Comparison of ENCODE assay signal across 8 cellular contexts in genomic region chr17:45371414-45372324, GRCh38. TPM values are rescaled to one million over a fixed set of nuclear protein-coding genes. Genes with fewer than 3 reads are reported as not detected.
A peak's percentile ranks its signal among the peaks of the same experiment; 100 is the strongest.
DNase-seq lines count a peak whose midpoint lies in the region; ATAC-seq and TF ChIP-seq lines count a peak whose summit lies in the region.

No MANE protein-coding gene starts in this region.

- H3K36me3 Mint-ChIP-seq in CD8-positive, alpha-beta memory T cell, result no peaks in the 10 kb centered on the region

- H3K4me3 Mint-ChIP-seq in CD8-positive, alpha-beta memory T cell, result peak overlapping the region in 5 of 7 donors; percentile 15 to 71 (median 42)

- CTCF ChIA-PET in CD8-positive, alpha-beta memory T cell (lab: Charles Lee), result interaction anchor here (1.0 to 4.3 kb wide), 4 partner anchors 80 to 236 kb away, joined by 3 to 12 read pairs (median 5); partner anchors contain the start of gene ACBD4
- CTCF ChIA-PET in GM10248 (lab: Yijun Ruan, JAX), result interaction anchor here (1.0 to 6.6 kb wide), 4 partner anchors 14 to 95 kb away, joined by 3 to 63 read pairs (median 18); no protein-coding TSS in a partner anchor

- H3K27me3 Mint-ChIP-seq in CD8-positive, alpha-beta memory T cell, result peaks cover 8 to 24% of the 10 kb centered on the region in 2 donors

- POLR2A ChIA-PET in CD8-positive, alpha-beta memory T cell (lab: Charles Lee), result interaction anchor here (0.5 to 0.7 kb wide), 2 partner anchors 36 to 673 kb away, joined by 3 to 4 read pairs; no protein-coding TSS in a partner anchor
- POLR2A ChIA-PET in GM10248 (lab: Yijun Ruan, JAX), result no interaction called here

- intact Hi-C loops in left ventricle myocardium inferior (cut with micrococcal nuclease), result no loop called here
- intact Hi-C loops in posterior vena cava (cut with DNase I), result loop anchor here in 1 of 2 donors (10.0 kb wide), 1 partner anchor 47 kb away; no protein-coding TSS in a partner anchor

- no peaks in the 10 kb centered on the region for H3K4me1 ChIP-seq in CD8-positive, alpha-beta memory T cell (ENCODE audit: insufficient read depth, low read length)
- peaks cover 45% of the 10 kb centered on the region for H3K4me1 ChIP-seq in left ventricle myocardium inferior

- no peaks in the 10 kb centered on the region for H3K36me3 ChIP-seq in CD8-positive, alpha-beta memory T cell (ENCODE audit: insufficient read depth, low read length)
- no peaks in the 10 kb centered on the region for H3K36me3 ChIP-seq in left ventricle myocardium inferior

- no peak overlapping the region for H3K27ac ChIP-seq in CD8-positive, alpha-beta memory T cell (ENCODE audit: low read depth, low read length)
- peak overlapping the region; percentile 11 for H3K27ac ChIP-seq in angular gyrus (ENCODE audit: low read depth, low read length)
- H3K27ac ChIP-seq in left ventricle myocardium inferior (replicated peaks), result peak overlapping the region; percentile 86

- ATAC-seq in HG03196 (IDR thresholded peaks at IDR 0.05; ENCODE audit: unreplicated experiment), result no peak

- DNase-seq in CD8-positive, alpha-beta memory T cell, result no peak
- DNase-seq in LoVo (ENCODE audit: low spot score) (peak; percentile 94), left ventricle myocardium inferior (peak; percentile 84), posterior vena cava (ENCODE audit: low spot score) (peak; percentile 95), NCI-H1048 (lab: John Stamatoyannopoulos, UW) (no peak), GM10248 (ENCODE audit: extremely low spot score) (no peak)

- H3K27me3 ChIP-seq in CD8-positive, alpha-beta memory T cell (ENCODE audit: insufficient read depth, low read length, poor library complexity, severe bottlenecking), result no peaks in the 10 kb centered on the region
- H3K27me3 ChIP-seq in left ventricle myocardium inferior (ENCODE audit: low read depth), result no peaks in the 10 kb centered on the region

- H3K27ac Mint-ChIP-seq in CD8-positive, alpha-beta memory T cell, result no peak overlapping the region

- H3K4me3 ChIP-seq in CD8-positive, alpha-beta memory T cell (ENCODE audit: low read length), result no peak overlapping the region
- H3K4me3 ChIP-seq in left ventricle myocardium inferior, result peak overlapping the region; percentile 57

- no peaks in the 10 kb centered on the region for H3K9me3 ChIP-seq in CD8-positive, alpha-beta memory T cell (ENCODE audit: low read length)
- H3K9me3 ChIP-seq in left ventricle myocardium inferior (replicated peaks), result no peaks in the 10 kb centered on the region

- peaks cover 2 to 12% (median 7%) of the 10 kb centered on the region in 3 donors for H3K4me1 Mint-ChIP-seq in CD8-positive, alpha-beta memory T cell

- TF ChIP-seq CTCF in left ventricle myocardium inferior (IDR thresholded peaks at IDR 0.05; ENCODE audit: borderline replicate concordance) (no peak), GM10248 (IDR thresholded peaks at IDR 0.05; ENCODE audit: control extremely low read depth, extremely low read depth, low read depth, missing control alignments) (no peak)

- H3K9me3 Mint-ChIP-seq in CD8-positive, alpha-beta memory T cell, result no peaks in the 10 kb centered on the region

RNA-seq across cellular contexts. Expression of gene MAP3K14, which starts 54.8 kb away (rescaled TPM):
- total RNA-seq in CD8-positive, alpha-beta memory T cell, result 10 to 100 TPM; 60.2 to 62.4 TPM
- 9.0 TPM for polyA plus RNA-seq in CD8-positive, alpha-beta memory T cell
- 14.8 TPM for total RNA-seq in left ventricle myocardium inferior
- total RNA-seq in posterior vena cava, result 1 to 10 TPM; 9.1 to 9.7 TPM

Comparison
In these comparisons a context has a peak if more than half of its experiments do, and no peak if none do; other contexts are left out.
1. DNase-seq: peak in LoVo (single experiment), left ventricle myocardium inferior (single experiment) and posterior vena cava (single experiment); none in CD8-positive, alpha-beta memory T cell (0 of 5), NCI-H1048 (single experiment) and GM10248 (single experiment).